ENCODE assay signal across 8 cellular contexts in genomic region chr12:42325776-42326465, GRCh38. TPM values are rescaled to one million over a fixed set of nuclear protein-coding genes. Genes with fewer than 3 reads are reported as not detected.
DNase-seq lines count a peak whose midpoint lies in the region; ATAC-seq, FAIRE-seq and TF ChIP-seq lines count a peak whose summit lies in the region.

Gene PPHLN1 (plus strand): TSS chr12:42326167. CDS start chr12:42335903, 9,736 bp downstream.
Gene ZCRB1 (minus strand): TSS chr12:42326094. CDS start chr12:42324102, 1,992 bp downstream.

- CTCF ChIA-PET in Calu3 (lab: Charles Lee): no interaction called here

- TF ChIP-seq CTCF in Calu3 (IDR thresholded peaks at IDR 0.05; ENCODE audit: unreplicated experiment) (no peak), OCI-LY3 (IDR thresholded peaks at IDR 0.05; ENCODE audit: low read depth, low read length) (no peak), mucosa of descending colon (IDR thresholded peaks at IDR 0.05) (no peak)

- H3K27me3 Mint-ChIP-seq in Calu3 (ENCODE audit: unreplicated experiment): no peaks in the 10 kb centered on the region

- intact Hi-C loops in Calu3 (cut with micrococcal nuclease; ENCODE audit: unreplicated experiment): loop anchor here (5.0 kb wide), 1 partner anchor 184 kb away; the partner anchor contains the start of gene GXYLT1
- intact Hi-C loops in mucosa of descending colon (cut with DNase I, micrococcal nuclease): loop anchor here (10.0 kb wide), 1 partner anchor 181 kb away; the partner anchor contains the start of gene GXYLT1 (in 2 of the 2)

- H3K27ac Mint-ChIP-seq in Calu3 (ENCODE audit: unreplicated experiment): peak within 1 kb of the TSS; percentile 96

- H3K9ac ChIP-seq in OCI-LY3 (ENCODE audit: low read length): peak within 1 kb of the TSS; percentile 97

- H3K4me1 ChIP-seq in OCI-LY3 (ENCODE audit: low read length): peaks cover 20% of the 10 kb centered on the region
- H3K4me1 ChIP-seq in mucosa of descending colon (ENCODE audit: low read depth): peaks cover 17% of the 10 kb centered on the region

- peaks cover 30% of the 10 kb centered on the region for H4K20me1 ChIP-seq in OCI-LY3 (ENCODE audit: insufficient read depth, low read length)

- ATAC-seq in GM21381 (IDR thresholded peaks at IDR 0.05; ENCODE audit: unreplicated experiment): peak; percentile 93
- peak; percentile 99 for ATAC-seq in mucosa of descending colon

- H3K36me3 ChIP-seq in OCI-LY3 (replicated peaks; ENCODE audit: low read depth, low read length) (peaks cover 14% of the 10 kb centered on the region), mucosa of descending colon (ENCODE audit: low read depth) (no peaks in the 10 kb centered on the region)

- H3K4me2 ChIP-seq in OCI-LY3 (ENCODE audit: low read length): peak within 1 kb of the TSS; percentile 84

- H3K4me1 Mint-ChIP-seq in Calu3 (ENCODE audit: low read depth, unreplicated experiment): peaks cover 27% of the 10 kb centered on the region

- H3K27me3 ChIP-seq in OCI-LY3 (ENCODE audit: low read depth, low read length): no peaks in the 10 kb centered on the region

- H3K79me2 ChIP-seq in OCI-LY3 (ENCODE audit: low read length): peaks cover 64% of the 10 kb centered on the region

- no TSS peak for BruUV-seq in Calu3 (replicated peaks; lab: Mats Ljungman, UMichigan)

- peak within 1 kb of the TSS; percentile 97 for H3K4me3 ChIP-seq in OCI-LY3 (ENCODE audit: low read length)
- peak within 1 kb of the TSS; percentile 48 for H3K4me3 ChIP-seq in mucosa of descending colon

- H3K4me3 Mint-ChIP-seq in Calu3 (ENCODE audit: low read depth, unreplicated experiment): peak within 1 kb of the TSS; percentile 94

- DNase-seq in Calu3 (peak; percentile 68), HTR-8/SVneo (ENCODE audit: insufficient read length, low spot score) (peak; percentile 74), activated T-cell treated with anti-CD3 and anti-CD28 coated beads for 1 hour (ENCODE audit: low read depth) (peak; percentile 57), epithelial cell of prostate (ENCODE audit: low read depth, low spot score) (peak; percentile 10), mucosa of descending colon (peak; percentile 87 to 91 (median 90))
- DNase-seq in stimulated activated CD8-positive, alpha-beta memory T cell treated with anti-CD3 and anti-CD28 coated beads, Interleukin-4, amount 100 ng/mL, for 24 hours (ENCODE audit: low read depth): peak; percentile 66

- H3K9me3 Mint-ChIP-seq in Calu3 (ENCODE audit: low read depth, unreplicated experiment): no peaks in the 10 kb centered on the region

- peak within 1 kb of the TSS; percentile 87 for H2AFZ ChIP-seq in OCI-LY3 (ENCODE audit: low read depth, low read length)

- peaks cover 25% of the 10 kb centered on the region for H3K36me3 Mint-ChIP-seq in Calu3 (ENCODE audit: insufficient read depth, unreplicated experiment)

- no peaks in the 10 kb centered on the region for H3K9me3 ChIP-seq in OCI-LY3 (ENCODE audit: insufficient read depth, low read length)
- H3K9me3 ChIP-seq in mucosa of descending colon: no peaks in the 10 kb centered on the region

- peak; percentile 31 for FAIRE-seq in HTR-8/SVneo (lab: Jason Lieb, UNC)

- H3K27ac ChIP-seq in OCI-LY3 (ENCODE audit: low read length) (peak within 1 kb of the TSS; percentile 79), epithelial cell of prostate (peak within 1 kb of the TSS; percentile 75)

RNA-seq across cellular contexts. Expression of gene PPHLN1, which starts in this region (rescaled TPM):
- 41.5 and 45.5 TPM in 2 replicates for total RNA-seq in Calu3 (2022)
- 10 to 100 TPM; 43.7 to 50.6 (median 44.9) TPM for total RNA-seq in mucosa of descending colon

RNA-seq across cellular contexts. Expression of gene ZCRB1, which starts in this region (rescaled TPM):
- total RNA-seq in Calu3 (2022): 38.1 and 38.9 TPM in 2 replicates
- 10 to 100 TPM; 31.4 to 43.3 (median 40.3) TPM for total RNA-seq in mucosa of descending colon

Comparison
In these comparisons a context has a peak if more than half of its experiments do, and no peak if none do; other contexts are left out.
1. Peak in every context shown above with its lines: DNase-seq, ATAC-seq, H3K4me3 ChIP-seq and H3K27ac ChIP-seq.
2. DNase-seq: peak in every context shown above with its lines; median percentile 90 in mucosa of descending colon; 74 in HTR-8/SVneo; 68 in Calu3; 66 in stimulated activated CD8-positive, alpha-beta memory T cell treated with anti-CD3 and anti-CD28 coated beads, Interleukin-4, amount 100 ng/mL, for 24 hours; 57 in activated T-cell treated with anti-CD3 and anti-CD28 coated beads for 1 hour; 10 in epithelial cell of prostate.